8 cellular contexts compared by ENCODE assay signal in genomic region chr17:49861150-49861884, GRCh38.
DNase-seq lines count a peak whose midpoint lies in the region; ATAC-seq and TF ChIP-seq lines count a peak whose summit lies in the region.

No MANE protein-coding gene starts in this region.

- H3K27ac ChIP-seq in KMS-11 = no peak overlapping the region

- no peaks in the 10 kb centered on the region for H3K36me3 ChIP-seq in KMS-11 (ENCODE audit: insufficient read depth)

- TF ChIP-seq CTCF in KMS-11 (conservative IDR thresholded peaks at IDR 0.05; ENCODE audit: low read depth, low read length) = peak; percentile 99

- peaks cover 2% of the 10 kb centered on the region for H3K4me1 ChIP-seq in KMS-11 (ENCODE audit: low read depth, poor library complexity, severe bottlenecking)

- no peaks in the 10 kb centered on the region for H4K20me1 ChIP-seq in KMS-11 (ENCODE audit: insufficient read depth)

- no peak overlapping the region for H3K4me3 ChIP-seq in KMS-11 (IDR thresholded peaks at IDR 0.05; ENCODE audit: insufficient read depth, low read depth, low read length)

- peak; percentile 61 for DNase-seq in EH (ENCODE audit: low read depth)
- peak; percentile 51 for DNase-seq in T-helper 9 cell
- peak; percentile 63 for DNase-seq in astrocyte of the hippocampus (ENCODE audit: low read depth, low spot score)
- peak; percentile 82 for DNase-seq in islet precursor cell
- peak; percentile 63 for DNase-seq in stimulated activated CD4-positive, alpha-beta T cell treated with anti-CD3 and anti-CD28 coated beads, Interleukin-4, amount 100 ng/mL, for 1 hour

- no peak overlapping the region for H3K9ac ChIP-seq in KMS-11

- peaks cover 69% of the 10 kb centered on the region for H3K27me3 ChIP-seq in KMS-11 (ENCODE audit: insufficient read depth, low read depth)

- H3K4me2 ChIP-seq in KMS-11 = no peak overlapping the region

- no peaks in the 10 kb centered on the region for H3K79me2 ChIP-seq in KMS-11 (ENCODE audit: insufficient read depth, low read depth)

- ATAC-seq in HG02588 (IDR thresholded peaks at IDR 0.05; ENCODE audit: unreplicated experiment) = no peak
- ATAC-seq in GM21367 (IDR thresholded peaks at IDR 0.05; ENCODE audit: unreplicated experiment) = no peak

- no peak overlapping the region for H2AFZ ChIP-seq in KMS-11 (ENCODE audit: low read depth)
